1 cellular context compared by ENCODE assay signal in genomic region chr16:3020604-3021448, GRCh38.
TF ChIP-seq lines count a peak whose summit lies in the region.

No MANE protein-coding gene starts in this region.

TF ChIP-seq in HepG2, 621 proteins besides CTCF, POLR2A, EP300 and RAD21 (continued from another document and continues in another):
- 0 out of 2 replicates have a peak, but pooled peaks have one; percentile 23 for TF ChIP-seq HNF1A (IDR thresholded peaks at IDR 0.05; ENCODE audit: low read depth)
- peak; percentile 54; the same call in 1 of the 2 replicates for TF ChIP-seq HNF1A (CRISPR knock-in tag; IDR thresholded peaks at IDR 0.05; ENCODE audit: borderline replicate concordance)
- TF ChIP-seq FOXO4 (CRISPR knock-in tag; conservative IDR thresholded peaks at IDR 0.05), result no peak
- no peak for TF ChIP-seq FOXA1 (IDR thresholded peaks at IDR 0.05)
- TF ChIP-seq FOXA1 (CRISPR knock-in tag; IDR thresholded peaks at IDR 0.05), result no peak
- no peak for TF ChIP-seq NBN (conservative IDR thresholded peaks at IDR 0.05)
- TF ChIP-seq ZNF383 (CRISPR knock-in tag; IDR thresholded peaks at IDR 0.05; ENCODE audit: borderline replicate concordance), result no peak
- TF ChIP-seq SPEN (CRISPR knock-in tag; IDR thresholded peaks at IDR 0.05; ENCODE audit: low read depth), result 0 out of 2 replicates have a peak, but pooled peaks have one; percentile 22
- TF ChIP-seq KAT7 (CRISPR knock-in tag; IDR thresholded peaks at IDR 0.05; ENCODE audit: borderline replicate concordance), result no peak; the same call in 1 of the 2 replicates
- TF ChIP-seq ZMYM3 (CRISPR knock-in tag; IDR thresholded peaks at IDR 0.05), result peak; percentile 22; the same call in 1 of the 2 replicates
- TF ChIP-seq ARNT (IDR thresholded peaks at IDR 0.05), result no peak
- peak; percentile 83 for TF ChIP-seq ZBTB7A (CRISPR knock-in tag; IDR thresholded peaks at IDR 0.05)
- TF ChIP-seq ZNF20 (CRISPR knock-in tag; IDR thresholded peaks at IDR 0.05), result no peak
- TF ChIP-seq ZNF33A (CRISPR knock-in tag; IDR thresholded peaks at IDR 0.05; ENCODE audit: borderline replicate concordance), result no peak
- no peak; the same call in 1 of the 2 replicates for TF ChIP-seq SIN3A (IDR thresholded peaks at IDR 0.05; ENCODE audit: borderline replicate concordance, low read depth, low read length)
- no peak for TF ChIP-seq ZNF180 (CRISPR knock-in tag; IDR thresholded peaks at IDR 0.05; ENCODE audit: borderline replicate concordance, low read depth)
- TF ChIP-seq ZNF891 (CRISPR knock-in tag; IDR thresholded peaks at IDR 0.05), result no peak
- TF ChIP-seq ZNF773 (CRISPR knock-in tag; IDR thresholded peaks at IDR 0.05; ENCODE audit: borderline replicate concordance), result peak; percentile 85; the same call in 1 of the 2 replicates
- no peak for TF ChIP-seq ZNF10 (CRISPR knock-in tag; IDR thresholded peaks at IDR 0.05; ENCODE audit: borderline replicate concordance, low read depth)
- no peak for TF ChIP-seq TCF7L2 (IDR thresholded peaks at IDR 0.05; ENCODE audit: low read depth, low read length)
- peak; percentile 16; the same call in 1 of the 2 replicates for TF ChIP-seq PITX1 (CRISPR knock-in tag; IDR thresholded peaks at IDR 0.05)
- peak; percentile 70; the same call in 1 of the 2 replicates for TF ChIP-seq ZNF510 (CRISPR knock-in tag; IDR thresholded peaks at IDR 0.05; ENCODE audit: low read depth)
- peak; percentile 84 for TF ChIP-seq RBM22 (optimal IDR thresholded peaks at IDR 0.05; ENCODE audit: low read length)
- TF ChIP-seq ZNF605 (CRISPR knock-in tag; IDR thresholded peaks at IDR 0.05), result no peak
- TF ChIP-seq HNRNPUL1 (IDR thresholded peaks at IDR 0.05; ENCODE audit: low read depth, low read length), result no peak
- no peak for TF ChIP-seq TAF15 (IDR thresholded peaks at IDR 0.05; ENCODE audit: low read depth, low read length, poor library complexity, severe bottlenecking)
- TF ChIP-seq ZUFSP (CRISPR knock-in tag; IDR thresholded peaks at IDR 0.05; ENCODE audit: borderline replicate concordance), result no peak
- no peak; the same call in 2 of the 3 replicates for TF ChIP-seq MXI1 (IDR thresholded peaks at IDR 0.05; ENCODE audit: borderline replicate concordance, low read depth, low read length)
- 0 out of 2 replicates have a peak, but pooled peaks have one; percentile 25 for TF ChIP-seq TBX3 (IDR thresholded peaks at IDR 0.05; ENCODE audit: borderline replicate concordance)
- no peak for TF ChIP-seq ZNF788 (CRISPR knock-in tag; IDR thresholded peaks at IDR 0.05; ENCODE audit: borderline replicate concordance)
- TF ChIP-seq CBX5 (CRISPR knock-in tag; IDR thresholded peaks at IDR 0.05; ENCODE audit: borderline replicate concordance), result 0 out of 2 replicates have a peak, but pooled peaks have one; percentile 40
- peak; percentile 84 for TF ChIP-seq NR2F2 (IDR thresholded peaks at IDR 0.05; ENCODE audit: borderline replicate concordance, low read depth)
- peak; percentile 65; the same call in 1 of the 2 replicates for TF ChIP-seq HOXA3 (CRISPR knock-in tag; IDR thresholded peaks at IDR 0.05)
- TF ChIP-seq ZNF687 (CRISPR knock-in tag; IDR thresholded peaks at IDR 0.05), result peak; percentile 77
- TF ChIP-seq FOXA3 (CRISPR knock-in tag; IDR thresholded peaks at IDR 0.05), result 0 out of 2 replicates have a peak, but pooled peaks have one; percentile 56
- no peak for TF ChIP-seq GPBP1L1 (CRISPR knock-in tag; IDR thresholded peaks at IDR 0.05)
- 0 out of 2 replicates have a peak, but pooled peaks have one; percentile 57 for TF ChIP-seq ZNF160 (CRISPR knock-in tag; IDR thresholded peaks at IDR 0.05)
- TF ChIP-seq MZF1 (CRISPR knock-in tag; IDR thresholded peaks at IDR 0.05; ENCODE audit: borderline replicate concordance), result no peak
- TF ChIP-seq RNF219 (CRISPR knock-in tag; IDR thresholded peaks at IDR 0.05), result no peak; the same call in 1 of the 2 replicates
- peak; percentile 92 for TF ChIP-seq SKIL (CRISPR knock-in tag; IDR thresholded peaks at IDR 0.05; ENCODE audit: borderline replicate concordance)
